Comparison of ENCODE assay signal across 33 cellular contexts in the genomic region with DNA sequence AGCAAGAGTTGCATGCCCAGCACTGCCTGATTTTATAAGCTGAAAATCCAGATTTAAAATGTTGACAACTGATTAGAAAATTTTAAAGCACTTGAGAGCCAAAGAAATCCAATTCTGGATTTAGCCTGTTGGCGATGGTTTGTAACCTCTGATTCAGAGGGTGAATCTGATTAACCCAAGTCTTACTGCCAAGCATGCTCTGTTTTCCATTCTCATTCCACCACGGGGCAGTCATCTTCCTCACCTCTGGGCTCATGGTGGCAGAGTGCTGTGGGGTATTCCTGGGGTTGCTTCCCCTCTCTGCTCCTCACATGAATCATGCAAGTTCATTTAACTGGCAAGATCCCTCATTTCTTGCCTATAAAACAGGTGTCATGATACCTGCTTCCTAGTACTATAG.
"Had no signal": no experiment of that assay in that cellular context is flagged by ENCODE, and none has a peak within 500 bp of the region (broad histone marks: within the 10 kb centered on the region; RNA-seq: fewer than 3 reads in every experiment).

No MANE protein-coding gene starts in this region.

- H3K36me3 ChIP-seq: adrenal gland, breast epithelium, Peyer's patch, SJSA1 had no signal

- H3K27me3 Mint-ChIP-seq: activated CD4-positive, alpha-beta memory T cell treated with anti-CD3 and anti-CD28 coated beads, Interleukin-2, amount 10 ng/mL, durations not matched to agents 7 days and 5 days; activated T-cell treated with anti-CD3 and anti-CD28 coated beads, Interleukin-2, amount 50 U/mL, for 24 hours had no signal

- H3K4me3 Mint-ChIP-seq: activated CD4-positive, alpha-beta memory T cell treated with anti-CD3 and anti-CD28 coated beads, Interleukin-2, amount 10 ng/mL, durations not matched to agents 7 days and 5 days; activated naive CD4-positive, alpha-beta T cell treated with anti-CD3 and anti-CD28 coated beads for 36 hours; activated T-cell treated with anti-CD3 and anti-CD28 coated beads, Interleukin-2, amount 50 U/mL, for 24 hours had no signal

- H3K27ac ChIP-seq: adrenal gland, body of pancreas, breast epithelium, KMS-11, Peyer's patch, SJSA1, VCaP had no signal

- H3K4me1 Mint-ChIP-seq: activated CD4-positive, alpha-beta memory T cell treated with anti-CD3 and anti-CD28 coated beads, Interleukin-2, amount 10 ng/mL, durations not matched to agents 7 days and 5 days had no signal

- FAIRE-seq: astrocyte had no signal

- DNase-seq: activated CD4-positive, alpha-beta memory T cell treated with anti-CD3 and anti-CD28 coated beads, Interleukin-2, amount 10 ng/mL, durations not matched to agents 7 days and 5 days; activated CD4-positive, alpha-beta T cell treated with anti-CD3 and anti-CD28 coated beads for 1 hour; activated CD4-positive, alpha-beta T cell treated with anti-CD3 and anti-CD28 coated beads for 48 hours; activated CD4-positive, CD25-positive, alpha-beta regulatory T cell; activated CD8-positive, alpha-beta memory T cell treated with anti-CD3 and anti-CD28 coated beads for 24 hours; activated gamma-delta T cell; activated naive CD4-positive, alpha-beta T cell treated with anti-CD3 and anti-CD28 coated beads for 36 hours; activated T-cell treated with anti-CD3 and anti-CD28 coated beads, Interleukin-2, amount 50 U/mL, for 24 hours; adrenal gland; body of pancreas; NCI-H1105; NCI-H1417 treated with DMSO at 0.1 percent for 48 hours; NCI-H187 treated with DMSO at 0.1 percent for 48 hours; NCI-H2081 treated with DMSO at 0.1 percent for 48 hours; NCI-H226; NCI-H446 treated with DMSO at 0.1 percent for 48 hours; NCI-H524; NCI-H69; NK-92 treated with Interleukin-12 subunit alpha and Interleukin-12 subunit beta, amount 100 ng/mL, for 24 hours; PC-3; Peyer's patch; RPMI8226; SHP77 treated with DMSO at 0.1 percent for 48 hours; T-helper 2 cell; T-helper 9 cell had no signal

- H3K27me3 ChIP-seq: adrenal gland, body of pancreas, breast epithelium, Peyer's patch, SJSA1 had no signal

- H3K4me3 ChIP-seq: adrenal gland, body of pancreas, breast epithelium, Peyer's patch, SJSA1 had no signal

- H3K4me1 ChIP-seq: adrenal gland, body of pancreas, breast epithelium, Peyer's patch, SJSA1 had no signal

- H3K9me3 Mint-ChIP-seq: activated CD4-positive, alpha-beta memory T cell treated with anti-CD3 and anti-CD28 coated beads, Interleukin-2, amount 10 ng/mL, durations not matched to agents 7 days and 5 days; activated T-cell treated with anti-CD3 and anti-CD28 coated beads, Interleukin-2, amount 50 U/mL, for 24 hours; activated T-helper 2 cell treated with anti-CD3 and anti-CD28 coated beads, Interferon-gamma antibody, Interleukin-2, Interleukin-4, amounts not matched to agents 10 μg/mL and 5 μg/mL and 100 μg/mL, durations not matched to agents 14 hours and 24 hours and 36 hours had no signal

- H3K9me3 ChIP-seq: adrenal gland, body of pancreas, breast epithelium, Peyer's patch, SJSA1, SK-N-SH had no signal

- H3K36me3 Mint-ChIP-seq: activated naive CD4-positive, alpha-beta T cell treated with anti-CD3 and anti-CD28 coated beads, Interleukin-2, amount 50 U/mL, for 72 hours had no signal

- ATAC-seq: activated naive CD4-positive, alpha-beta T cell treated with anti-CD3 and anti-CD28 coated beads, Interleukin-2, amount 50 U/mL, for 72 hours; body of pancreas; PC-3 had no signal

- H3K27ac Mint-ChIP-seq: activated CD4-positive, alpha-beta memory T cell treated with anti-CD3 and anti-CD28 coated beads, Interleukin-2, amount 10 ng/mL, durations not matched to agents 7 days and 5 days; activated naive CD4-positive, alpha-beta T cell treated with anti-CD3 and anti-CD28 coated beads for 36 hours; activated naive CD4-positive, alpha-beta T cell treated with anti-CD3 and anti-CD28 coated beads, Interleukin-2, amount 50 U/mL, for 72 hours; activated T-cell treated with anti-CD3 and anti-CD28 coated beads, Interleukin-2, amount 50 U/mL, for 24 hours; activated T-helper 2 cell treated with anti-CD3 and anti-CD28 coated beads, Interferon-gamma antibody, Interleukin-2, Interleukin-4, amounts not matched to agents 10 μg/mL and 5 μg/mL and 100 μg/mL, durations not matched to agents 14 hours and 24 hours and 36 hours had no signal
